In genomic region chr9:130999265-130999623, GRCh38 we compare ENCODE assay signal across 2 cellular contexts.
TF ChIP-seq lines count a peak whose summit lies in the region.

No MANE protein-coding gene starts in this region.

TF ChIP-seq in GM23338, 12 proteins besides CTCF, POLR2A, EP300 and RAD21:
- TF ChIP-seq STAT1 (IDR thresholded peaks at IDR 0.05; ENCODE audit: unreplicated experiment) (no peak), EZH2 (IDR thresholded peaks at IDR 0.05; ENCODE audit: low read depth, unreplicated experiment) (no peak), EZH2phosphoT487 (IDR thresholded peaks at IDR 0.05; ENCODE audit: unreplicated experiment) (no peak)
- TF ChIP-seq, protein P1, sequence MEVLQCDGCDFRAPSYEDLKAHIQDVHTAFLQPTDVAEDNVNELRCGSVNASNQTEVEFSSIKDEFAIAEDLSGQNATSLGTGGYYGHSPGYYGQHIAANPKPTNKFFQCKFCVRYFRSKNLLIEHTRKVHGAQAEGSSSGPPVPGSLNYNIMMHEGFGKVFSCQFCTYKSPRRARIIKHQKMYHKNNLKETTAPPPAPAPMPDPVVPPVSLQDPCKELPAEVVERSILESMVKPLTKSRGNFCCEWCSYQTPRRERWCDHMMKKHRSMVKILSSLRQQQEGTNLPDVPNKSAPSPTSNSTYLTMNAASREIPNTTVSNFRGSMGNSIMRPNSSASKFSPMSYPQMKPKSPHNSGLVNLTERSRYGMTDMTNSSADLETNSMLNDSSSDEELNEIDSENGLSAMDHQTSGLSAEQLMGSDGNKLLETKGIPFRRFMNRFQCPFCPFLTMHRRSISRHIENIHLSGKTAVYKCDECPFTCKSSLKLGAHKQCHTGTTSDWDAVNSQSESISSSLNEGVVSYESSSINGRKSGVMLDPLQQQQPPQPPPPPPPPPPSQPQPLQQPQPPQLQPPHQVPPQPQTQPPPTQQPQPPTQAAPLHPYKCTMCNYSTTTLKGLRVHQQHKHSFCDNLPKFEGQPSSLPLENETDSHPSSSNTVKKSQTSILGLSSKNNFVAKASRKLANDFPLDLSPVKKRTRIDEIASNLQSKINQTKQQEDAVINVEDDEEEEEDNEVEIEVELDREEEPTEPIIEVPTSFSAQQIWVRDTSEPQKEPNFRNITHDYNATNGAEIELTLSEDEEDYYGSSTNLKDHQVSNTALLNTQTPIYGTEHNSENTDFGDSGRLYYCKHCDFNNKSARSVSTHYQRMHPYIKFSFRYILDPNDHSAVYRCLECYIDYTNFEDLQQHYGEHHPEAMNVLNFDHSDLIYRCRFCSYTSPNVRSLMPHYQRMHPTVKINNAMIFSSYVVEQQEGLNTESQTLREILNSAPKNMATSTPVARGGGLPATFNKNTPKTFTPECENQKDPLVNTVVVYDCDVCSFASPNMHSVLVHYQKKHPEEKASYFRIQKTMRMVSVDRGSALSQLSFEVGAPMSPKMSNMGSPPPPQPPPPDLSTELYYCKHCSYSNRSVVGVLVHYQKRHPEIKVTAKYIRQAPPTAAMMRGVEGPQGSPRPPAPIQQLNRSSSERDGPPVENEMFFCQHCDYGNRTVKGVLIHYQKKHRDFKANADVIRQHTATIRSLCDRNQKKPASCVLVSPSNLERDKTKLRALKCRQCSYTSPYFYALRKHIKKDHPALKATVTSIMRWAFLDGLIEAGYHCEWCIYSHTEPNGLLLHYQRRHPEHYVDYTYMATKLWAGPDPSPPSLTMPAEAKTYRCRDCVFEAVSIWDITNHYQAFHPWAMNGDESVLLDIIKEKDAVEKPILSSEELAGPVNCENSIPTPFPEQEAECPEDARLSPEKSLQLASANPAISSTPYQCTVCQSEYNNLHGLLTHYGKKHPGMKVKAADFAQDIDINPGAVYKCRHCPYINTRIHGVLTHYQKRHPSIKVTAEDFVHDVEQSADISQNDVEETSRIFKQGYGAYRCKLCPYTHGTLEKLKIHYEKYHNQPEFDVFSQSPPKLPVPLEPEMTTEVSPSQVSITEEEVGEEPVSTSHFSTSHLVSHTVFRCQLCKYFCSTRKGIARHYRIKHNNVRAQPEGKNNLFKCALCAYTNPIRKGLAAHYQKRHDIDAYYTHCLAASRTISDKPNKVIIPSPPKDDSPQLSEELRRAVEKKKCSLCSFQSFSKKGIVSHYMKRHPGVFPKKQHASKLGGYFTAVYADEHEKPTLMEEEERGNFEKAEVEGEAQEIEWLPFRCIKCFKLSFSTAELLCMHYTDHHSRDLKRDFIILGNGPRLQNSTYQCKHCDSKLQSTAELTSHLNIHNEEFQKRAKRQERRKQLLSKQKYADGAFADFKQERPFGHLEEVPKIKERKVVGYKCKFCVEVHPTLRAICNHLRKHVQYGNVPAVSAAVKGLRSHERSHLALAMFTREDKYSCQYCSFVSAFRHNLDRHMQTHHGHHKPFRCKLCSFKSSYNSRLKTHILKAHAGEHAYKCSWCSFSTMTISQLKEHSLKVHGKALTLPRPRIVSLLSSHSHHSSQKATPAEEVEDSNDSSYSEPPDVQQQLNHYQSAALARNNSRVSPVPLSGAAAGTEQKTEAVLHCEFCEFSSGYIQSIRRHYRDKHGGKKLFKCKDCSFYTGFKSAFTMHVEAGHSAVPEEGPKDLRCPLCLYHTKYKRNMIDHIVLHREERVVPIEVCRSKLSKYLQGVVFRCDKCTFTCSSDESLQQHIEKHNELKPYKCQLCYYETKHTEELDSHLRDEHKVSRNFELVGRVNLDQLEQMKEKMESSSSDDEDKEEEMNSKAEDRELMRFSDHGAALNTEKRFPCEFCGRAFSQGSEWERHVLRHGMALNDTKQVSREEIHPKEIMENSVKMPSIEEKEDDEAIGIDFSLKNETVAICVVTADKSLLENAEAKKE (CRISPR knock-in tag; IDR thresholded peaks at IDR 0.05) = no peak
- TF ChIP-seq, protein P2, sequence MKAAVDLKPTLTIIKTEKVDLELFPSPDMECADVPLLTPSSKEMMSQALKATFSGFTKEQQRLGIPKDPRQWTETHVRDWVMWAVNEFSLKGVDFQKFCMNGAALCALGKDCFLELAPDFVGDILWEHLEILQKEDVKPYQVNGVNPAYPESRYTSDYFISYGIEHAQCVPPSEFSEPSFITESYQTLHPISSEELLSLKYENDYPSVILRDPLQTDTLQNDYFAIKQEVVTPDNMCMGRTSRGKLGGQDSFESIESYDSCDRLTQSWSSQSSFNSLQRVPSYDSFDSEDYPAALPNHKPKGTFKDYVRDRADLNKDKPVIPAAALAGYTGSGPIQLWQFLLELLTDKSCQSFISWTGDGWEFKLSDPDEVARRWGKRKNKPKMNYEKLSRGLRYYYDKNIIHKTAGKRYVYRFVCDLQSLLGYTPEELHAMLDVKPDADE (IDR thresholded peaks at IDR 0.05) = no peak
TF ChIP-seq in GM23338: peak in this region for 0.

TF ChIP-seq in H1, 55 proteins besides CTCF, POLR2A, EP300 and RAD21:
- TF ChIP-seq RNF2 (IDR thresholded peaks at IDR 0.05; ENCODE audit: borderline replicate concordance, low read depth, low read length, missing control alignments, poor library complexity, severe bottlenecking) = no peak
- TF ChIP-seq TEAD4 (IDR thresholded peaks at IDR 0.05; ENCODE audit: low read depth, low read length) = no peak
- TF ChIP-seq SP1 (IDR thresholded peaks at IDR 0.05; ENCODE audit: low read depth, low read length) = no peak
- TF ChIP-seq EZH2 (IDR thresholded peaks at IDR 0.05; ENCODE audit: low read depth, low read length, severe bottlenecking) = no peak
- TF ChIP-seq, protein P3, sequence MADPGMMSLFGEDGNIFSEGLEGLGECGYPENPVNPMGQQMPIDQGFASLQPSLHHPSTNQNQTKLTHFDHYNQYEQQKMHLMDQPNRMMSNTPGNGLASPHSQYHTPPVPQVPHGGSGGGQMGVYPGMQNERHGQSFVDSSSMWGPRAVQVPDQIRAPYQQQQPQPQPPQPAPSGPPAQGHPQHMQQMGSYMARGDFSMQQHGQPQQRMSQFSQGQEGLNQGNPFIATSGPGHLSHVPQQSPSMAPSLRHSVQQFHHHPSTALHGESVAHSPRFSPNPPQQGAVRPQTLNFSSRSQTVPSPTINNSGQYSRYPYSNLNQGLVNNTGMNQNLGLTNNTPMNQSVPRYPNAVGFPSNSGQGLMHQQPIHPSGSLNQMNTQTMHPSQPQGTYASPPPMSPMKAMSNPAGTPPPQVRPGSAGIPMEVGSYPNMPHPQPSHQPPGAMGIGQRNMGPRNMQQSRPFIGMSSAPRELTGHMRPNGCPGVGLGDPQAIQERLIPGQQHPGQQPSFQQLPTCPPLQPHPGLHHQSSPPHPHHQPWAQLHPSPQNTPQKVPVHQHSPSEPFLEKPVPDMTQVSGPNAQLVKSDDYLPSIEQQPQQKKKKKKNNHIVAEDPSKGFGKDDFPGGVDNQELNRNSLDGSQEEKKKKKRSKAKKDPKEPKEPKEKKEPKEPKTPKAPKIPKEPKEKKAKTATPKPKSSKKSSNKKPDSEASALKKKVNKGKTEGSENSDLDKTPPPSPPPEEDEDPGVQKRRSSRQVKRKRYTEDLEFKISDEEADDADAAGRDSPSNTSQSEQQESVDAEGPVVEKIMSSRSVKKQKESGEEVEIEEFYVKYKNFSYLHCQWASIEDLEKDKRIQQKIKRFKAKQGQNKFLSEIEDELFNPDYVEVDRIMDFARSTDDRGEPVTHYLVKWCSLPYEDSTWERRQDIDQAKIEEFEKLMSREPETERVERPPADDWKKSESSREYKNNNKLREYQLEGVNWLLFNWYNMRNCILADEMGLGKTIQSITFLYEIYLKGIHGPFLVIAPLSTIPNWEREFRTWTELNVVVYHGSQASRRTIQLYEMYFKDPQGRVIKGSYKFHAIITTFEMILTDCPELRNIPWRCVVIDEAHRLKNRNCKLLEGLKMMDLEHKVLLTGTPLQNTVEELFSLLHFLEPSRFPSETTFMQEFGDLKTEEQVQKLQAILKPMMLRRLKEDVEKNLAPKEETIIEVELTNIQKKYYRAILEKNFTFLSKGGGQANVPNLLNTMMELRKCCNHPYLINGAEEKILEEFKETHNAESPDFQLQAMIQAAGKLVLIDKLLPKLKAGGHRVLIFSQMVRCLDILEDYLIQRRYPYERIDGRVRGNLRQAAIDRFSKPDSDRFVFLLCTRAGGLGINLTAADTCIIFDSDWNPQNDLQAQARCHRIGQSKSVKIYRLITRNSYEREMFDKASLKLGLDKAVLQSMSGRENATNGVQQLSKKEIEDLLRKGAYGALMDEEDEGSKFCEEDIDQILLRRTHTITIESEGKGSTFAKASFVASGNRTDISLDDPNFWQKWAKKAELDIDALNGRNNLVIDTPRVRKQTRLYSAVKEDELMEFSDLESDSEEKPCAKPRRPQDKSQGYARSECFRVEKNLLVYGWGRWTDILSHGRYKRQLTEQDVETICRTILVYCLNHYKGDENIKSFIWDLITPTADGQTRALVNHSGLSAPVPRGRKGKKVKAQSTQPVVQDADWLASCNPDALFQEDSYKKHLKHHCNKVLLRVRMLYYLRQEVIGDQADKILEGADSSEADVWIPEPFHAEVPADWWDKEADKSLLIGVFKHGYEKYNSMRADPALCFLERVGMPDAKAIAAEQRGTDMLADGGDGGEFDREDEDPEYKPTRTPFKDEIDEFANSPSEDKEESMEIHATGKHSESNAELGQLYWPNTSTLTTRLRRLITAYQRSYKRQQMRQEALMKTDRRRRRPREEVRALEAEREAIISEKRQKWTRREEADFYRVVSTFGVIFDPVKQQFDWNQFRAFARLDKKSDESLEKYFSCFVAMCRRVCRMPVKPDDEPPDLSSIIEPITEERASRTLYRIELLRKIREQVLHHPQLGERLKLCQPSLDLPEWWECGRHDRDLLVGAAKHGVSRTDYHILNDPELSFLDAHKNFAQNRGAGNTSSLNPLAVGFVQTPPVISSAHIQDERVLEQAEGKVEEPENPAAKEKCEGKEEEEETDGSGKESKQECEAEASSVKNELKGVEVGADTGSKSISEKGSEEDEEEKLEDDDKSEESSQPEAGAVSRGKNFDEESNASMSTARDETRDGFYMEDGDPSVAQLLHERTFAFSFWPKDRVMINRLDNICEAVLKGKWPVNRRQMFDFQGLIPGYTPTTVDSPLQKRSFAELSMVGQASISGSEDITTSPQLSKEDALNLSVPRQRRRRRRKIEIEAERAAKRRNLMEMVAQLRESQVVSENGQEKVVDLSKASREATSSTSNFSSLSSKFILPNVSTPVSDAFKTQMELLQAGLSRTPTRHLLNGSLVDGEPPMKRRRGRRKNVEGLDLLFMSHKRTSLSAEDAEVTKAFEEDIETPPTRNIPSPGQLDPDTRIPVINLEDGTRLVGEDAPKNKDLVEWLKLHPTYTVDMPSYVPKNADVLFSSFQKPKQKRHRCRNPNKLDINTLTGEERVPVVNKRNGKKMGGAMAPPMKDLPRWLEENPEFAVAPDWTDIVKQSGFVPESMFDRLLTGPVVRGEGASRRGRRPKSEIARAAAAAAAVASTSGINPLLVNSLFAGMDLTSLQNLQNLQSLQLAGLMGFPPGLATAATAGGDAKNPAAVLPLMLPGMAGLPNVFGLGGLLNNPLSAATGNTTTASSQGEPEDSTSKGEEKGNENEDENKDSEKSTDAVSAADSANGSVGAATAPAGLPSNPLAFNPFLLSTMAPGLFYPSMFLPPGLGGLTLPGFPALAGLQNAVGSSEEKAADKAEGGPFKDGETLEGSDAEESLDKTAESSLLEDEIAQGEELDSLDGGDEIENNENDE (IDR thresholded peaks at IDR 0.05; ENCODE audit: insufficient replicate concordance, low read length) = no peak
- TF ChIP-seq SIN3A (conservative IDR thresholded peaks at IDR 0.05 in 1 of 2, IDR thresholded peaks at IDR 0.05 in 1 of 2; ENCODE audit: low read depth in 1 of 2, low read length in 2 of 2) = no peak
- TF ChIP-seq POLR2AphosphoS5 (IDR thresholded peaks at IDR 0.05; ENCODE audit: low read depth, low read length) = no peak
- TF ChIP-seq JUN (IDR thresholded peaks at IDR 0.05; ENCODE audit: low read depth, low read length) = no peak
- TF ChIP-seq SRF (IDR thresholded peaks at IDR 0.05; ENCODE audit: low read depth, low read length) = no peak
- TF ChIP-seq E2F6 (IDR thresholded peaks at IDR 0.05) = no peak
